10 cellular contexts compared by ENCODE assay signal in the genomic region with DNA sequence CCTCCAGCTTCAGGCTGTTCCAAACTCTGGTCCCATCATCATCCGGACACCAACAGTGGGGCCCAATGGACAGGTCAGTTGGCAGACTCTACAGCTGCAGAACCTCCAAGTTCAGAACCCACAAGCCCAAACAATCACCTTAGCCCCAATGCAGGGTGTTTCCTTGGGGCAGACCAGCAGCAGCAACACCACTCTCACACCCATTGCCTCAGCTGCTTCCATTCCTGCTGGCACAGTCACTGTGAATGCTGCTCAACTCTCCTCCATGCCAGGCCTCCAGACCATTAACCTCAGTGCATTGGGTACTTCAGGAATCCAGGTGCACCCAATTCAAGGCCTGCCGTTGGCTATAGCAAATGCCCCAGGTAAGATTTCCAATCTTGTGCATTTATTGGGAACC. TPM values are rescaled to one million over a fixed set of nuclear protein-coding genes. Genes with fewer than 3 reads are reported as not detected.
A peak's percentile ranks its signal among the peaks of the same experiment; 100 is the strongest.
DNase-seq lines count a peak whose midpoint lies in the region; ATAC-seq, FAIRE-seq and TF ChIP-seq lines count a peak whose summit lies in the region.
"Had no signal": no experiment of that assay in that cellular context is flagged by ENCODE, and none has a peak within 500 bp of the region (broad histone marks: within the 10 kb centered on the region; RNA-seq: fewer than 3 reads in every experiment).

No MANE protein-coding gene starts in this region.

- peak overlapping the region; percentile 72 for H3K4me3 Mint-ChIP-seq in activated T-cell treated with anti-CD3 and anti-CD28 coated beads, Interleukin-2, amount 50 U/mL, for 4 hours
- peak overlapping the region; percentile 49 for H3K4me3 Mint-ChIP-seq in activated T-helper 2 cell treated with anti-CD3 and anti-CD28 coated beads, Interferon-gamma antibody, Interleukin-2, Interleukin-4, amounts not matched to agents 10 μg/mL and 5 μg/mL and 100 μg/mL, durations not matched to agents 14 hours and 24 hours and 36 hours (ENCODE audit: low read depth)

- H3K9ac ChIP-seq in kidney (ENCODE audit: low read length in 2 of 2): no peak overlapping the region
- H3K9ac ChIP-seq in subcutaneous abdominal adipose tissue (ENCODE audit: low read length in 5 of 5): peak overlapping the region in 3 of 5 donors; percentile 20 to 84 (median 75)

- no peak for TF ChIP-seq CTCF in kidney (IDR thresholded peaks at IDR 0.05; ENCODE audit: borderline replicate concordance, extremely low read depth, insufficient read depth)

- no peak for ATAC-seq in activated T-cell treated with anti-CD3 and anti-CD28 coated beads, Interleukin-2, amount 50 U/mL, for 4 hours
- ATAC-seq in GM18909 (IDR thresholded peaks at IDR 0.05; ENCODE audit: poor library complexity, unreplicated experiment): no peak

- peak overlapping the region; percentile 23 for H3K27ac Mint-ChIP-seq in activated T-helper 2 cell treated with anti-CD3 and anti-CD28 coated beads, Interferon-gamma antibody, Interleukin-2, Interleukin-4, amounts not matched to agents 10 μg/mL and 5 μg/mL and 100 μg/mL, durations not matched to agents 14 hours and 24 hours and 36 hours

- H3K4me1 ChIP-seq in kidney (ENCODE audit: control insufficient read depth in 1 of 2, insufficient read depth in 1 of 2, low read depth in 1 of 2, low read length in 2 of 2): peaks cover 37 to 44% of the 10 kb centered on the region in 2 donors
- peaks cover 25 to 73% (median 72%) of the 10 kb centered on the region in 5 donors for H3K4me1 ChIP-seq in subcutaneous abdominal adipose tissue (ENCODE audit: control insufficient read depth in 5 of 5, insufficient read depth in 5 of 5, low read length in 5 of 5)
- peaks cover 42% of the 10 kb centered on the region for H3K4me1 ChIP-seq in effector memory CD4-positive, alpha-beta T cell (ENCODE audit: control insufficient read depth, insufficient read depth, low read length, poor library complexity, severe bottlenecking)

- H3K4me3 ChIP-seq in kidney (ENCODE audit: low read length in 2 of 2) (peak overlapping the region; percentile 43 to 75), subcutaneous abdominal adipose tissue (ENCODE audit: low read depth in 1 of 5, low read length in 5 of 5) (peak overlapping the region; percentile 36 to 76 (median 64))
- H3K4me3 ChIP-seq in effector memory CD4-positive, alpha-beta T cell (ENCODE audit: insufficient read depth, low read depth, low read length, poor library complexity, severe bottlenecking): no peak overlapping the region

- H3K27me3 Mint-ChIP-seq in activated T-cell treated with anti-CD3 and anti-CD28 coated beads, Interleukin-2, amount 50 U/mL, for 4 hours (ENCODE audit: low read depth): no peaks in the 10 kb centered on the region
- H3K27me3 Mint-ChIP-seq in activated T-helper 2 cell treated with anti-CD3 and anti-CD28 coated beads, Interferon-gamma antibody, Interleukin-2, Interleukin-4, amounts not matched to agents 10 μg/mL and 5 μg/mL and 100 μg/mL, durations not matched to agents 14 hours and 24 hours and 36 hours (ENCODE audit: low read depth): no peaks in the 10 kb centered on the region

- H3K27ac ChIP-seq in kidney (ENCODE audit: low read depth in 2 of 2, low read length in 2 of 2) (no peak overlapping the region), subcutaneous abdominal adipose tissue (ENCODE audit: low read depth, low read length) (peak overlapping the region; percentile 99)
- H3K27ac ChIP-seq in effector memory CD4-positive, alpha-beta T cell (ENCODE audit: insufficient read depth, low read length, poor library complexity, severe bottlenecking): no peak overlapping the region
- H3K27ac ChIP-seq: C4-2B had no signal

- H3K4me1 Mint-ChIP-seq in activated T-cell treated with anti-CD3 and anti-CD28 coated beads, Interleukin-2, amount 50 U/mL, for 4 hours (ENCODE audit: low read depth): peaks cover 59% of the 10 kb centered on the region
- peaks cover 49% of the 10 kb centered on the region for H3K4me1 Mint-ChIP-seq in activated T-helper 2 cell treated with anti-CD3 and anti-CD28 coated beads, Interferon-gamma antibody, Interleukin-2, Interleukin-4, amounts not matched to agents 10 μg/mL and 5 μg/mL and 100 μg/mL, durations not matched to agents 14 hours and 24 hours and 36 hours (ENCODE audit: low read depth)

- no peaks in the 10 kb centered on the region for H3K9me3 ChIP-seq in kidney (ENCODE audit: control insufficient read depth in 1 of 2, low read length in 2 of 2)
- no peaks in the 10 kb centered on the region for H3K9me3 ChIP-seq in subcutaneous abdominal adipose tissue (ENCODE audit: control insufficient read depth in 5 of 5, low read length in 5 of 5)
- H3K9me3 ChIP-seq in effector memory CD4-positive, alpha-beta T cell (ENCODE audit: control insufficient read depth, low read length): no peaks in the 10 kb centered on the region

- no peaks in the 10 kb centered on the region for H3K9me3 Mint-ChIP-seq in activated T-cell treated with anti-CD3 and anti-CD28 coated beads, Interleukin-2, amount 50 U/mL, for 4 hours
- no peaks in the 10 kb centered on the region for H3K9me3 Mint-ChIP-seq in activated T-helper 2 cell treated with anti-CD3 and anti-CD28 coated beads, Interferon-gamma antibody, Interleukin-2, Interleukin-4, amounts not matched to agents 10 μg/mL and 5 μg/mL and 100 μg/mL, durations not matched to agents 14 hours and 24 hours and 36 hours

- peaks cover 32% of the 10 kb centered on the region for H3K36me3 Mint-ChIP-seq in activated T-cell treated with anti-CD3 and anti-CD28 coated beads, Interleukin-2, amount 50 U/mL, for 4 hours (ENCODE audit: insufficient read depth)
- peaks cover 47% of the 10 kb centered on the region for H3K36me3 Mint-ChIP-seq in activated T-helper 2 cell treated with anti-CD3 and anti-CD28 coated beads, Interferon-gamma antibody, Interleukin-2, Interleukin-4, amounts not matched to agents 10 μg/mL and 5 μg/mL and 100 μg/mL, durations not matched to agents 14 hours and 24 hours and 36 hours (ENCODE audit: low read depth)

- H3K36me3 ChIP-seq in kidney (ENCODE audit: control insufficient read depth in 1 of 2, insufficient read depth in 2 of 2, low read length in 2 of 2) (peaks cover 11 to 14% of the 10 kb centered on the region in 2 donors), subcutaneous abdominal adipose tissue (ENCODE audit: control insufficient read depth in 5 of 5, insufficient read depth in 5 of 5, low read length in 5 of 5) (peaks cover 0 to 28% (median 24%) of the 10 kb centered on the region in 5 donors)
- peaks cover 25% of the 10 kb centered on the region for H3K36me3 ChIP-seq in effector memory CD4-positive, alpha-beta T cell (ENCODE audit: control insufficient read depth, insufficient read depth, low read length)

- intact Hi-C loops in activated T-helper 2 cell treated with anti-CD3 and anti-CD28 coated beads, Interferon-gamma antibody, Interleukin-2, Interleukin-4, amounts not matched to agents 10 μg/mL and 5 μg/mL and 100 μg/mL, durations not matched to agents 14 hours and 24 hours and 36 hours (cut with micrococcal nuclease): loop anchor here (5.0 kb wide), 1 partner anchor 86 kb away; the partner anchor contains the start of genes MYG1 and PFDN5
- intact Hi-C loops in kidney (cut with DNase I): no loop called here

- DNase-seq in activated T-cell treated with anti-CD3 and anti-CD28 coated beads, Interleukin-2, amount 50 U/mL, for 4 hours: no peak
- DNase-seq in activated T-cell treated with anti-CD3 and anti-CD28 coated beads, Interleukin-2, amount 50 U/mL, for 1 hour: no peak
- DNase-seq in activated T-helper 2 cell treated with anti-CD3 and anti-CD28 coated beads, Interferon-gamma antibody, Interleukin-2, Interleukin-4, amounts not matched to agents 10 μg/mL and 5 μg/mL and 100 μg/mL, durations not matched to agents 14 hours and 24 hours and 36 hours (ENCODE audit: low spot score): no peak
- DNase-seq in kidney: peak; percentile 31
- no peak for DNase-seq in DMS79 (lab: John Stamatoyannopoulos, UW)
- DNase-seq in effector memory CD4-positive, alpha-beta T cell: no peak

- H3K27me3 ChIP-seq in subcutaneous abdominal adipose tissue (ENCODE audit: control insufficient read depth in 5 of 5, insufficient read depth in 4 of 5, low read length in 5 of 5): no peaks in the 10 kb centered on the region
- no peaks in the 10 kb centered on the region for H3K27me3 ChIP-seq in effector memory CD4-positive, alpha-beta T cell (replicated peaks; ENCODE audit: control insufficient read depth, insufficient read depth, low read length, poor library complexity, severe bottlenecking)

- FAIRE-seq in kidney (lab: Jason Lieb, UNC): no peak
- FAIRE-seq: frontal cortex had no signal

RNA-seq across cellular contexts. Expression of gene SP1, which starts 3.3 kb away (rescaled TPM):
- total RNA-seq in activated T-cell treated with anti-CD3 and anti-CD28 coated beads, Interleukin-2, amount 50 U/mL, for 4 hours: 10 to 100 TPM; 61.9 to 64.6 (median 63.5) TPM
- 66.4 and 67.9 TPM in 2 replicates for total RNA-seq in activated T-helper 2 cell treated with anti-CD3 and anti-CD28 coated beads, Interferon-gamma antibody, Interleukin-2, Interleukin-4, amounts not matched to agents 10 μg/mL and 5 μg/mL and 100 μg/mL, durations not matched to agents 14 hours and 24 hours and 36 hours
- total RNA-seq in kidney: 126 TPM
- polyA plus RNA-seq in kidney (ENCODE audit: insufficient read depth, low read depth, low replicate concordance): 15.1 TPM

RNA-seq across cellular contexts. Expression of gene AMHR2, which starts 40.4 kb away (rescaled TPM):
- total RNA-seq in activated T-cell treated with anti-CD3 and anti-CD28 coated beads, Interleukin-2, amount 50 U/mL, for 4 hours: not detected
- total RNA-seq in activated T-helper 2 cell treated with anti-CD3 and anti-CD28 coated beads, Interferon-gamma antibody, Interleukin-2, Interleukin-4, amounts not matched to agents 10 μg/mL and 5 μg/mL and 100 μg/mL, durations not matched to agents 14 hours and 24 hours and 36 hours: not detected in 2 replicates
- not detected for total RNA-seq in kidney
- not detected for polyA plus RNA-seq in kidney (ENCODE audit: insufficient read depth, low read depth, low replicate concordance)
- total RNA-seq: frontal cortex had no signal

RNA-seq across cellular contexts. Expression of gene SP7, which starts 47.1 kb away (rescaled TPM):
- total RNA-seq in activated T-cell treated with anti-CD3 and anti-CD28 coated beads, Interleukin-2, amount 50 U/mL, for 4 hours: not detected
- 0.11 TPM in 1 of 2 replicates, not detected in the other for total RNA-seq in activated T-helper 2 cell treated with anti-CD3 and anti-CD28 coated beads, Interferon-gamma antibody, Interleukin-2, Interleukin-4, amounts not matched to agents 10 μg/mL and 5 μg/mL and 100 μg/mL, durations not matched to agents 14 hours and 24 hours and 36 hours
- not detected for total RNA-seq in kidney
- not detected for polyA plus RNA-seq in kidney (ENCODE audit: insufficient read depth, low read depth, low replicate concordance)

RNA-seq across cellular contexts. Expression of gene PRR13, which starts 58.3 kb away (rescaled TPM):
- 100 to 1,000 TPM; 269 to 284 (median 284) TPM for total RNA-seq in activated T-cell treated with anti-CD3 and anti-CD28 coated beads, Interleukin-2, amount 50 U/mL, for 4 hours
- total RNA-seq in activated T-helper 2 cell treated with anti-CD3 and anti-CD28 coated beads, Interferon-gamma antibody, Interleukin-2, Interleukin-4, amounts not matched to agents 10 μg/mL and 5 μg/mL and 100 μg/mL, durations not matched to agents 14 hours and 24 hours and 36 hours: 178 and 198 TPM in 2 replicates
- total RNA-seq in kidney: 226 TPM
- 889 TPM for polyA plus RNA-seq in kidney (ENCODE audit: insufficient read depth, low read depth, low replicate concordance)

Comparison
In these comparisons a context has a peak if more than half of its experiments do, and no peak if none do; other contexts are left out.
1. H3K9ac ChIP-seq: peak in subcutaneous abdominal adipose tissue (3 of 5); none in kidney (0 of 2).